ENCODE assay signal across 13 cellular contexts in the genomic region with DNA sequence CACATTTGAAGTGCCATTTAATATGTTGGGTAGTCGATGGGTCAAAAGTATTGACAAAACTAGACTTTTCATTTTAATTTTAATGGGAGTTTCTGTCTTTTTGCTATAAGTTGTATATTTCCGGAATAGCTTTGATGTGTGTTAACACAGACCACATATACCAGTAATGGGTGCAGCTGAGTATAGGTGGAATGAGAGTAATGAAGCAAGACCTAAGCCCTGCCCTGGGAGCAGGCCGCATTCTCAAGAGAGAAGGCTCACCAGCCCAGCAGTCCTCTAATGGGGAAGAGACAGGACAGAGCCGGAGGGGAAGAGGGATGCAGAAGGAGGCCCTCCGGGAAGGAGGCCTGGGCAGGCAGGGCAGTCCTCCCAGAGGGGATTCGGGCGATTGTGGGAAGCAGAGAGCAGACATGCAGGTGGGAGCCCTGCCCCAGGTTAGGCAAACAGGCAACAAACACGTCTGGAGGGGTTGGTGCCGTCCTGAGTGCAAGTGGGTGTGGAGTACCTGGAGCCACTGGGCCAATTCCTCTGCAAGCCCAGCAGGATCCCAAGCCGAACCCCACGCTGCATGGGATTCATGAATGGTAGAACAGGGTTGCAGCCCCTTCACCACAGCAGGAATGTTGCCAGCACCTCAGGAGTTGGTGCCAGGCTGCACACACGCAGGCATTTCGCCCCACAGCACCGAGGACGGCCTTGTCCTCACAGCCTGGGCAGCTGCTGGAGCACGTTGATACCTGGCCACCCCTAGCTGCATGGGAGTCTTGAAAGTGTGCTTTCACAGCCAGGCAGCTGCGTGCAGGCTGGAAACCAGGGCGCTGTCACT. TPM values are rescaled to one million over a fixed set of nuclear protein-coding genes. Genes with fewer than 3 reads are reported as not detected.
DNase-seq lines count a peak whose midpoint lies in the region; ATAC-seq, FAIRE-seq and TF ChIP-seq lines count a peak whose summit lies in the region.
"Had no signal": no experiment of that assay in that cellular context is flagged by ENCODE, and none has a peak within 500 bp of the region (broad histone marks: within the 10 kb centered on the region; RNA-seq: fewer than 3 reads in every experiment).

No MANE protein-coding gene starts in this region.

- CTCF ChIA-PET in K562 (lab: Yijun Ruan, JAX; ENCODE audit: low intra/inter-chr PET ratio): no interaction called here

- DNase-seq in left ventricle myocardium inferior (peak; percentile 13), right atrium auricular region (ENCODE audit: low spot score) (no peak), K562 (ENCODE audit: extremely low read depth in 1 of 4, low spot score in 3 of 4) (no peak), lower lobe of right lung (peak; percentile 37), upper lobe of right lung (peak; percentile 64), pons (ENCODE audit: low spot score) (no peak), AG08396 (ENCODE audit: low spot score) (no peak)
- DNase-seq: activated CD4-positive, alpha-beta T cell treated with anti-CD3 and anti-CD28 coated beads, Interleukin-2, amount 50 U/mL, for 48 hours; H9; NCI-H1694 treated with DMSO at 0.1 percent for 48 hours; nephron progenitor cell; retina had no signal

- POLR2A ChIA-PET in K562 (lab: Yijun Ruan, JAX): interaction anchor here (0.7 kb wide), 1 partner anchor 17 kb away, joined by 3 read pairs; no protein-coding TSS in a partner anchor

- H3K9me1 ChIP-seq in K562 (ENCODE audit: control insufficient read depth, insufficient read depth, low read length): no peaks in the 10 kb centered on the region

- H3K4me3 ChIP-seq in left ventricle myocardium inferior: no peak overlapping the region
- H3K4me3 ChIP-seq in right atrium auricular region: no peak overlapping the region
- no peak overlapping the region for H3K4me3 ChIP-seq in K562
- no peak overlapping the region for H3K4me3 ChIP-seq in lower lobe of right lung
- no peak overlapping the region for H3K4me3 ChIP-seq in upper lobe of right lung

- no peak for TF ChIP-seq POLR2A in K562 (conservative IDR thresholded peaks at IDR 0.05)

- H2AFZ ChIP-seq in K562 (ENCODE audit: low read depth, low read length): no peak overlapping the region

- FAIRE-seq in K562 (lab: Jason Lieb, UNC): no peak

- H3K4me2 ChIP-seq in K562 (ENCODE audit: insufficient read depth, low read length): no peak overlapping the region

- no peak for TF ChIP-seq RAD21 in K562 (CRISPR knock-in tag; conservative IDR thresholded peaks at IDR 0.05 in 1 of 2, IDR thresholded peaks at IDR 0.05 in 1 of 2)

- no peaks in the 10 kb centered on the region for H3K27me3 ChIP-seq in left ventricle myocardium inferior (ENCODE audit: low read depth)
- H3K27me3 ChIP-seq in right atrium auricular region: no peaks in the 10 kb centered on the region
- H3K27me3 ChIP-seq in K562 (ENCODE audit: control insufficient read depth in 2 of 2, insufficient read depth in 2 of 2, low read length in 2 of 2): no peaks in the 10 kb centered on the region
- no peaks in the 10 kb centered on the region for H3K27me3 ChIP-seq in lower lobe of right lung (ENCODE audit: low read depth)
- no peaks in the 10 kb centered on the region for H3K27me3 ChIP-seq in upper lobe of right lung

- TF ChIP-seq CTCF in left ventricle myocardium inferior (IDR thresholded peaks at IDR 0.05; ENCODE audit: borderline replicate concordance) (no peak), right atrium auricular region (IDR thresholded peaks at IDR 0.05) (no peak), K562 (IDR thresholded peaks at IDR 0.05 in 2 of 3, conservative IDR thresholded peaks at IDR 0.05 in 1 of 3; ENCODE audit: insufficient read depth in 2 of 3, low read depth in 1 of 3, low read length in 3 of 3) (no peak), lower lobe of right lung (IDR thresholded peaks at IDR 0.05) (no peak), upper lobe of right lung (IDR thresholded peaks at IDR 0.05) (no peak)

- whole genome bisulfite sequencing in K562 (ENCODE audit: insufficient coverage, low coverage, missing lambda C conversion rate): 80% methylated on average over 7 of the region's 18 CpGs

- H3K27ac ChIP-seq in left ventricle myocardium inferior (replicated peaks) (peak overlapping the region; percentile 11), right atrium auricular region (no peak overlapping the region), K562 (ENCODE audit: extremely low read depth, low read depth, low read length) (no peak overlapping the region), lower lobe of right lung (peak overlapping the region; percentile 36), upper lobe of right lung (peak overlapping the region; percentile 37)

- no peaks in the 10 kb centered on the region for H3K79me2 ChIP-seq in K562 (ENCODE audit: control insufficient read depth, insufficient read depth, low read length)

- peaks cover 17% of the 10 kb centered on the region for H3K36me3 ChIP-seq in left ventricle myocardium inferior
- peaks cover 14% of the 10 kb centered on the region for H3K36me3 ChIP-seq in right atrium auricular region
- H3K36me3 ChIP-seq in K562 (ENCODE audit: control insufficient read depth, insufficient read depth, low read length): peaks cover 22% of the 10 kb centered on the region; the same call in 1 of the 3 replicates
- peaks cover 21% of the 10 kb centered on the region for H3K36me3 ChIP-seq in lower lobe of right lung
- H3K36me3 ChIP-seq in upper lobe of right lung: peaks cover 13% of the 10 kb centered on the region

- in situ Hi-C loops in K562 (cut with MboI): no loop called here

- no TSS peak for BruUV-seq in K562 (replicated peaks; lab: Mats Ljungman, UMichigan)

- H3K4me1 ChIP-seq in left ventricle myocardium inferior (peaks cover 67% of the 10 kb centered on the region), right atrium auricular region (peaks cover 0 to 61% of the 10 kb centered on the region in 2 donors), K562 (replicated peaks in 1 of 2; ENCODE audit: control insufficient read depth in 2 of 2, insufficient read depth in 2 of 2, low read length in 2 of 2) (peaks cover 20 to 45% of the 10 kb centered on the region in 2 experiments), lower lobe of right lung (peaks cover 57% of the 10 kb centered on the region), upper lobe of right lung (peaks cover 44% of the 10 kb centered on the region)

- no peak for ATAC-seq in K562
- ATAC-seq in lower lobe of right lung: no peak
- no peak for ATAC-seq in upper lobe of right lung
- ATAC-seq in HG03342 (IDR thresholded peaks at IDR 0.05; ENCODE audit: unreplicated experiment): no peak

- intact Hi-C loops in left ventricle myocardium inferior (cut with micrococcal nuclease) (no loop called here), K562 (cut with micrococcal nuclease) (loop anchor here (5.0 kb wide), 1 partner anchor 47 kb away; a partner anchor contains a TSS), lower lobe of right lung (cut with DNase I) (no loop called here), upper lobe of right lung (cut with DNase I) (no loop called here)

- TF ChIP-seq EP300 in K562 (IDR thresholded peaks at IDR 0.05; ENCODE audit: low read length): no peak

- peaks cover 6% of the 10 kb centered on the region; the same call in 1 of the 2 replicates for H4K20me1 ChIP-seq in K562 (replicated peaks; ENCODE audit: control insufficient read depth, insufficient read depth, low read length)

- peak overlapping the region in 1 of 2 experiments; percentile 58; a peak in 1 of 4 replicates for H3K9ac ChIP-seq in K562 (ENCODE audit: insufficient read depth in 1 of 2, low read depth in 2 of 2, low read length in 2 of 2)

- H3K9me3 ChIP-seq in left ventricle myocardium inferior (replicated peaks): no peaks in the 10 kb centered on the region
- H3K9me3 ChIP-seq in right atrium auricular region: no peaks in the 10 kb centered on the region
- H3K9me3 ChIP-seq in K562 (replicated peaks; ENCODE audit: control insufficient read depth, insufficient read depth, low read depth, low read length): no peaks in the 10 kb centered on the region
- no peaks in the 10 kb centered on the region for H3K9me3 ChIP-seq in lower lobe of right lung
- no peaks in the 10 kb centered on the region for H3K9me3 ChIP-seq in upper lobe of right lung

RNA-seq across cellular contexts. Expression of a gene that starts 7.8 kb away (rescaled TPM):
- total RNA-seq in left ventricle myocardium inferior (661 TPM), right atrium auricular region (100 to 1,000 TPM; 546 to 707 TPM), K562 (2014; rRNA removed) (692 and 778 TPM in 2 replicates), K562 (2014; rRNA removed; fragmentation: Illumina TruSeq; extraction: Trizol) (90.5 and 91.6 TPM in 2 replicates), K562 (2015; rRNA removed; fragmentation: Illumina TruSeq; extraction: Trizol) (177 and 191 TPM in 2 replicates), K562 (2021) (558 and 570 TPM in 2 replicates), lower lobe of right lung (115 TPM), upper lobe of right lung (148 TPM)
- 63.0 and 253 TPM in 2 replicates for total RNA-seq in K562 (2011; cell fraction: chromatin; rRNA removed; ENCODE audit: low replicate concordance)
- total RNA-seq in K562 (2011; cell fraction: nucleolus; rRNA removed): 300 and 318 TPM in 2 replicates
- total RNA-seq in K562 (2011; cell fraction: nucleoplasm; rRNA removed): 108 and 141 TPM in 2 replicates
- polyA plus RNA-seq in K562 (2011; rRNA removed) (132 and 348 TPM in 2 replicates), K562 (2014; fragmentation: Illumina TruSeq; extraction: Trizol) (115 and 390 TPM in 2 replicates), K562 (2014; fragmentation: Nextera tagmentation; extraction: Ambion mirVana) (10 to 100 TPM; 23.9 to 44.5 TPM), K562 (2014; rRNA removed) (564 and 637 TPM in 2 replicates)
- 261 and 599 TPM in 2 replicates for polyA plus RNA-seq in K562 (2011; cell fraction: cytosol; rRNA removed)
- polyA plus RNA-seq in K562 (2011; cell fraction: nucleus; rRNA removed): 742 and 1,022 TPM in 2 replicates
- polyA plus RNA-seq in K562 (2012): 375 and 553 TPM in 2 replicates
- 34.8 and 43.6 TPM in 2 replicates for polyA minus RNA-seq in K562 (2011; rRNA and poly(A)+ RNA removed)
- 164 and 287 TPM in 2 replicates for polyA minus RNA-seq in K562 (2011; cell fraction: cytosol; rRNA and poly(A)+ RNA removed)
- polyA minus RNA-seq in K562 (2011; cell fraction: nucleus; rRNA and poly(A)+ RNA removed): 93.2 and 131 TPM in 2 replicates

RNA-seq across cellular contexts. Expression of a gene that starts 14.2 kb away (rescaled TPM):
- total RNA-seq in left ventricle myocardium inferior (5.9 TPM), right atrium auricular region (1 to 10 TPM; 4.4 to 7.4 TPM), K562 (2014; rRNA removed) (24.8 and 29.5 TPM in 2 replicates), K562 (2014; rRNA removed; fragmentation: Illumina TruSeq; extraction: Trizol) (1.5 and 2.9 TPM in 2 replicates), K562 (2015; rRNA removed; fragmentation: Illumina TruSeq; extraction: Trizol) (12.3 and 12.4 TPM in 2 replicates), K562 (2021) (20.4 and 21.0 TPM in 2 replicates), lower lobe of right lung (11.0 TPM), upper lobe of right lung (11.6 TPM)
- 5.1 and 21.8 TPM in 2 replicates for total RNA-seq in K562 (2011; cell fraction: chromatin; rRNA removed; ENCODE audit: low replicate concordance)
- 24.5 and 24.8 TPM in 2 replicates for total RNA-seq in K562 (2011; cell fraction: nucleolus; rRNA removed)
- 9.7 and 11.4 TPM in 2 replicates for total RNA-seq in K562 (2011; cell fraction: nucleoplasm; rRNA removed)
- polyA plus RNA-seq in K562 (2011; rRNA removed) (5.1 and 6.6 TPM in 2 replicates), K562 (2014; fragmentation: Illumina TruSeq; extraction: Trizol) (3.2 and 10.1 TPM in 2 replicates), K562 (2014; fragmentation: Nextera tagmentation; extraction: Ambion mirVana) (under 1 TPM; 0.10 to 0.50 TPM), K562 (2014; rRNA removed) (18.1 and 22.4 TPM in 2 replicates)
- polyA plus RNA-seq in K562 (2011; cell fraction: cytosol; rRNA removed): 7.6 and 28.9 TPM in 2 replicates
- 15.5 and 27.8 TPM in 2 replicates for polyA plus RNA-seq in K562 (2011; cell fraction: nucleus; rRNA removed)
- polyA plus RNA-seq in K562 (2012): 7.5 and 13.1 TPM in 2 replicates
- 1.4 and 2.6 TPM in 2 replicates for polyA minus RNA-seq in K562 (2011; rRNA and poly(A)+ RNA removed)
- polyA minus RNA-seq in K562 (2011; cell fraction: cytosol; rRNA and poly(A)+ RNA removed): 5.0 and 6.5 TPM in 2 replicates
- polyA minus RNA-seq in K562 (2011; cell fraction: nucleus; rRNA and poly(A)+ RNA removed): 13.2 and 14.3 TPM in 2 replicates

RNA-seq across cellular contexts. Expression of a gene that starts 47.6 kb away (rescaled TPM):
- 16.7 TPM for total RNA-seq in left ventricle myocardium inferior
- total RNA-seq in right atrium auricular region: 10 to 100 TPM; 16.1 to 17.7 TPM
- total RNA-seq in K562 (2011; cell fraction: chromatin; rRNA removed; ENCODE audit: low replicate concordance): 7.5 and 18.1 TPM in 2 replicates
- 5.4 and 6.3 TPM in 2 replicates for total RNA-seq in K562 (2011; cell fraction: nucleolus; rRNA removed)
- 9.8 and 13.9 TPM in 2 replicates for total RNA-seq in K562 (2011; cell fraction: nucleoplasm; rRNA removed)
- total RNA-seq in K562 (2014; rRNA removed): 11.1 and 15.1 TPM in 2 replicates
- 21.4 and 22.6 TPM in 2 replicates for total RNA-seq in K562 (2014; rRNA removed; fragmentation: Illumina TruSeq; extraction: Trizol)
- 18.0 and 19.5 TPM in 2 replicates for total RNA-seq in K562 (2015; rRNA removed; fragmentation: Illumina TruSeq; extraction: Trizol)
- total RNA-seq in K562 (2021): 16.9 and 17.5 TPM in 2 replicates
- 7.6 and 7.9 TPM in 2 replicates for polyA plus RNA-seq in K562 (2011; rRNA removed)
- 3.5 and 6.5 TPM in 2 replicates for polyA plus RNA-seq in K562 (2011; cell fraction: cytosol; rRNA removed)
- polyA plus RNA-seq in K562 (2011; cell fraction: nucleus; rRNA removed): 5.0 and 5.8 TPM in 2 replicates
- polyA plus RNA-seq in K562 (2012): 8.6 and 12.2 TPM in 2 replicates
- 17.2 and 20.6 TPM in 2 replicates for polyA plus RNA-seq in K562 (2014; fragmentation: Illumina TruSeq; extraction: Trizol)
- 10 to 100 TPM in 1 of 2 experiments, 1 to 10 TPM in 1; 9.1 to 13.2 TPM for polyA plus RNA-seq in K562 (2014; fragmentation: Nextera tagmentation; extraction: Ambion mirVana)
- polyA plus RNA-seq in K562 (2014; rRNA removed): 9.9 and 11.2 TPM in 2 replicates
- polyA minus RNA-seq in K562 (2011; rRNA and poly(A)+ RNA removed): 12.3 and 14.5 TPM in 2 replicates
- polyA minus RNA-seq in K562 (2011; cell fraction: cytosol; rRNA and poly(A)+ RNA removed): 10.3 and 10.5 TPM in 2 replicates
- 4.0 and 7.8 TPM in 2 replicates for polyA minus RNA-seq in K562 (2011; cell fraction: nucleus; rRNA and poly(A)+ RNA removed)
- total RNA-seq in lower lobe of right lung: 29.8 TPM
- total RNA-seq in upper lobe of right lung: 33.0 TPM

RNA-seq across cellular contexts. Expression of a gene that starts 48.0 kb away (rescaled TPM):
- total RNA-seq in left ventricle myocardium inferior: 48.3 TPM
- 10 to 100 TPM; 21.3 to 53.2 TPM for total RNA-seq in right atrium auricular region
- total RNA-seq in K562 (2011; cell fraction: chromatin; rRNA removed; ENCODE audit: low replicate concordance): 34.1 and 36.6 TPM in 2 replicates
- 16.8 and 18.7 TPM in 2 replicates for total RNA-seq in K562 (2011; cell fraction: nucleolus; rRNA removed)
- 27.0 and 28.2 TPM in 2 replicates for total RNA-seq in K562 (2011; cell fraction: nucleoplasm; rRNA removed)
- total RNA-seq in K562 (2014; rRNA removed): 25.2 and 25.6 TPM in 2 replicates
- total RNA-seq in K562 (2014; rRNA removed; fragmentation: Illumina TruSeq; extraction: Trizol): 25.7 and 27.3 TPM in 2 replicates
- total RNA-seq in K562 (2015; rRNA removed; fragmentation: Illumina TruSeq; extraction: Trizol): 27.0 and 28.5 TPM in 2 replicates
- total RNA-seq in K562 (2021): 34.6 and 35.5 TPM in 2 replicates
- polyA plus RNA-seq in K562 (2011; rRNA removed): 13.0 and 19.1 TPM in 2 replicates
- 5.5 and 7.4 TPM in 2 replicates for polyA plus RNA-seq in K562 (2011; cell fraction: cytosol; rRNA removed)
- polyA plus RNA-seq in K562 (2011; cell fraction: nucleus; rRNA removed): 6.3 and 6.5 TPM in 2 replicates
- polyA plus RNA-seq in K562 (2012): 35.5 TPM in 2 replicates
- 24.8 and 27.3 TPM in 2 replicates for polyA plus RNA-seq in K562 (2014; fragmentation: Illumina TruSeq; extraction: Trizol)
- 10 to 100 TPM in 1 of 2 experiments, 1 to 10 TPM in 1; 5.0 to 11.8 TPM for polyA plus RNA-seq in K562 (2014; fragmentation: Nextera tagmentation; extraction: Ambion mirVana)
- 33.5 and 35.3 TPM in 2 replicates for polyA plus RNA-seq in K562 (2014; rRNA removed)
- polyA minus RNA-seq in K562 (2011; rRNA and poly(A)+ RNA removed): 4.3 and 7.4 TPM in 2 replicates
- 5.2 and 7.9 TPM in 2 replicates for polyA minus RNA-seq in K562 (2011; cell fraction: cytosol; rRNA and poly(A)+ RNA removed)
- polyA minus RNA-seq in K562 (2011; cell fraction: nucleus; rRNA and poly(A)+ RNA removed): 5.8 and 9.2 TPM in 2 replicates
- total RNA-seq in lower lobe of right lung: 33.0 TPM
- total RNA-seq in upper lobe of right lung: 29.7 TPM

Comparison
In these comparisons a context has a peak if more than half of its experiments do, and no peak if none do; other contexts are left out.
1. DNase-seq: peak in left ventricle myocardium inferior (single experiment), lower lobe of right lung (single experiment) and upper lobe of right lung (single experiment); none in right atrium auricular region (single experiment), K562 (0 of 4), pons (single experiment) and AG08396 (single experiment).
2. H3K27ac ChIP-seq: peak in left ventricle myocardium inferior (single experiment), lower lobe of right lung (single experiment) and upper lobe of right lung (single experiment); none in right atrium auricular region (0 of 2) and K562 (single experiment).